In the genomic region with DNA sequence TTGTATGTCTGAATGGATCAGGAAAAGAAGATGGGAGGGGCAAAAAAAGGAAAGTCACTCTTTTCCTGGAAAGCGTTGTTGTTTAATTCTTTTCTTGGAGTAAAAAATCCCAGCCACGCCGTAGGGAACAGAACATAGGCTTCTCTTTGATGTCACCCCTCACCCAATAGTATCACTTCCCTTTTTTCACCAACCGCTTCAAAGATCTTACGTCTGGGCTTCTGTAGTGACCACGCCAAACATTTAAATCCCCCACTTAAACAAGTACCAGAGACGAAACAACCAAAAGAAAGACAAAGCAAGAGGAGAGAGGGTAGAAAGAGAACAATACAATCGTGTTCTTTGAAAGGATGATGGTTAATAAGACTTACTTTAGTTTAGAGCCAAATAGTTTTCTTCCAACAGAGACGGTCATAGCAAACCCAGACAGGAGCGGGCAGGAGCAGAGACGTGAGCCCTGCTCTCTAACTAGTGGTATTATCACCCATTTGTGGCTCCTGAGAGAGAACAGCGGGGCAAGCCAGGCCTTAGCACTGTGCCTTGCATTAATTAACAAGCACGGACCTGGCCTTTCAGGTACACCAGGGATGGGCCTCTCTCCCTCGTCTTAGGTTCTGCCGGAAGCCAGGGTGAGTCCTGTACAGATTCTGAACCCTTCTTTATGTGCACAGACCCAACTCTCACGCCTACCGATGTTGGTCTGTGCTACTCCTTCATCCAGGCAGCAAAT, we compare ENCODE assay signal across 1 cellular context.
TF ChIP-seq lines count a peak whose summit lies in the region.

No MANE protein-coding gene starts in this region.

TF ChIP-seq in HepG2, 621 proteins besides CTCF, POLR2A, EP300 and RAD21 (continued from another document):
- TF ChIP-seq SYNCRIP (IDR thresholded peaks at IDR 0.05; ENCODE audit: insufficient read depth, low read depth, low read length) (no peak), ZFP1 (CRISPR knock-in tag; IDR thresholded peaks at IDR 0.05) (no peak), SP5 (CRISPR knock-in tag; IDR thresholded peaks at IDR 0.05; ENCODE audit: borderline replicate concordance, low read depth) (no peak), FOXA3 (CRISPR knock-in tag; IDR thresholded peaks at IDR 0.05) (no peak)
- TF ChIP-seq, protein P1, sequence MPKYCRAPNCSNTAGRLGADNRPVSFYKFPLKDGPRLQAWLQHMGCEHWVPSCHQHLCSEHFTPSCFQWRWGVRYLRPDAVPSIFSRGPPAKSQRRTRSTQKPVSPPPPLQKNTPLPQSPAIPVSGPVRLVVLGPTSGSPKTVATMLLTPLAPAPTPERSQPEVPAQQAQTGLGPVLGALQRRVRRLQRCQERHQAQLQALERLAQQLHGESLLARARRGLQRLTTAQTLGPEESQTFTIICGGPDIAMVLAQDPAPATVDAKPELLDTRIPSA (CRISPR knock-in tag; IDR thresholded peaks at IDR 0.05; ENCODE audit: borderline replicate concordance): no peak
- TF ChIP-seq, protein P2, sequence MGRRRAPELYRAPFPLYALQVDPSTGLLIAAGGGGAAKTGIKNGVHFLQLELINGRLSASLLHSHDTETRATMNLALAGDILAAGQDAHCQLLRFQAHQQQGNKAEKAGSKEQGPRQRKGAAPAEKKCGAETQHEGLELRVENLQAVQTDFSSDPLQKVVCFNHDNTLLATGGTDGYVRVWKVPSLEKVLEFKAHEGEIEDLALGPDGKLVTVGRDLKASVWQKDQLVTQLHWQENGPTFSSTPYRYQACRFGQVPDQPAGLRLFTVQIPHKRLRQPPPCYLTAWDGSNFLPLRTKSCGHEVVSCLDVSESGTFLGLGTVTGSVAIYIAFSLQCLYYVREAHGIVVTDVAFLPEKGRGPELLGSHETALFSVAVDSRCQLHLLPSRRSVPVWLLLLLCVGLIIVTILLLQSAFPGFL (CRISPR knock-in tag; IDR thresholded peaks at IDR 0.05): no peak
